24 cellular contexts compared by ENCODE assay signal in genomic region chr13:100063333-100063732, GRCh38. TPM values are rescaled to one million over a fixed set of nuclear protein-coding genes. Genes with fewer than 3 reads are reported as not detected.
A peak's percentile ranks its signal among the peaks of the same experiment; 100 is the strongest.
DNase-seq lines count a peak whose midpoint lies in the region; ATAC-seq, FAIRE-seq and TF ChIP-seq lines count a peak whose summit lies in the region.
"Had no signal": no experiment of that assay in that cellular context is flagged by ENCODE, and none has a peak within 500 bp of the region (broad histone marks: within the 10 kb centered on the region; RNA-seq: fewer than 3 reads in every experiment).

No MANE protein-coding gene starts in this region.

- intact Hi-C loops in HepG2 (cut with micrococcal nuclease; ENCODE audit: unreplicated experiment): no loop called here
- intact Hi-C loops in right lobe of liver (cut with DNase I): no loop called here

- no peak overlapping the region for H3K9ac ChIP-seq in HepG2 (ENCODE audit: insufficient read depth, low read depth, low read length)
- H3K9ac ChIP-seq in adipocyte (ENCODE audit: low read length): no peak overlapping the region

- no peak overlapping the region for H3K27ac ChIP-seq in HepG2 (ENCODE audit: extremely low read length, insufficient read depth, low read length)
- no peak overlapping the region for H3K27ac ChIP-seq in right lobe of liver
- H3K27ac ChIP-seq: A549, tibial artery had no signal

- H3K9me3 Mint-ChIP-seq in activated naive CD4-positive, alpha-beta T cell treated with anti-CD3 and anti-CD28 coated beads, Interleukin-2, amount 50 U/mL, for 72 hours: peaks cover 5 to 11% of the 10 kb centered on the region in 2 donors

- CTCF ChIA-PET in HepG2 (lab: Yijun Ruan, JAX; ENCODE audit: low intra/inter-chr PET ratio, low total read pairs): no interaction called here

- in situ Hi-C loops in HepG2 (cut with HindIII; ENCODE audit: extremely low pct_ligation_motif_present, low pct_unique_long_range_greater_than_20kb): no loop called here

- no peak overlapping the region for H3K4me2 ChIP-seq in HepG2 (ENCODE audit: low read depth, low read length)
- H3K4me2 ChIP-seq: A549, GM23338 had no signal

- FAIRE-seq in HepG2 (lab: Jason Lieb, UNC): no peak
- FAIRE-seq: A549 had no signal

- no peaks in the 10 kb centered on the region for H3K27me3 ChIP-seq in HepG2 (ENCODE audit: control insufficient read depth in 1 of 2, insufficient read depth in 2 of 2, low read length in 2 of 2)
- no peaks in the 10 kb centered on the region for H3K27me3 ChIP-seq in right lobe of liver
- no peaks in the 10 kb centered on the region for H3K27me3 ChIP-seq in adipocyte (replicated peaks; ENCODE audit: control insufficient read depth, insufficient read depth, low read length)
- H3K27me3 ChIP-seq: MG63, tibial artery had no signal

- TF ChIP-seq CTCF in HepG2 (CRISPR knock-in tag; IDR thresholded peaks at IDR 0.05): no peak
- TF ChIP-seq CTCF in right lobe of liver (IDR thresholded peaks at IDR 0.05): no peak

- TF ChIP-seq EP300 in HepG2 (IDR thresholded peaks at IDR 0.05; ENCODE audit: low read depth in 2 of 2, low read length in 2 of 2) (no peak), HepG2 (CRISPR knock-in tag; IDR thresholded peaks at IDR 0.05; ENCODE audit: borderline replicate concordance) (no peak)

- BruUV-seq in HepG2 (replicated peaks; lab: Mats Ljungman, UMichigan): no TSS peak

- H3K4me1 ChIP-seq in HepG2 (ENCODE audit: insufficient read depth, low read length) (no peaks in the 10 kb centered on the region), right lobe of liver (peaks cover 0 to 5% (median 2%) of the 10 kb centered on the region in 4 donors), adipocyte (ENCODE audit: control insufficient read depth, insufficient read depth, low read length) (no peaks in the 10 kb centered on the region)
- H3K4me1 ChIP-seq: A549, tibial artery had no signal

- no peak overlapping the region for H3K4me3 ChIP-seq in HepG2 (replicated peaks in 1 of 3; ENCODE audit: insufficient read depth in 1 of 3, low read depth in 2 of 3, low read length in 3 of 3)
- H3K4me3 ChIP-seq in right lobe of liver: no peak overlapping the region
- no peak overlapping the region for H3K4me3 ChIP-seq in adipocyte (ENCODE audit: low read length)
- H3K4me3 ChIP-seq: A549, GM23338, MG63, tibial artery had no signal

- H3K9me3 ChIP-seq in HepG2 (ENCODE audit: low read length): no peaks in the 10 kb centered on the region
- H3K9me3 ChIP-seq in right lobe of liver: no peaks in the 10 kb centered on the region
- peaks cover 5% of the 10 kb centered on the region for H3K9me3 ChIP-seq in adipocyte (ENCODE audit: control insufficient read depth, low read length)
- H3K9me3 ChIP-seq: A549, MG63 had no signal

- H4K20me1 ChIP-seq in HepG2 (ENCODE audit: insufficient read depth, low read length): no peaks in the 10 kb centered on the region

- WGBS in HepG2 (ENCODE audit: low lambda C conversion rate): 26% methylated on average over 6 of the region's 6 CpGs
- WGBS in right lobe of liver (ENCODE audit: insufficient coverage, low coverage, low lambda C conversion rate, missing lambda C conversion rate): 74% methylated on average over 6 of the region's 6 CpGs

- DNase-seq in HepG2 (ENCODE audit: low spot score) (no peak), right lobe of liver (no peak), adipocyte (ENCODE audit: low read depth) (peak; percentile 14), iris pigment epithelial cell (ENCODE audit: low read depth) (peak; percentile 26), RPMI8226 (no peak), AG08395 (ENCODE audit: low spot score) (no peak)
- DNase-seq in activated naive CD4-positive, alpha-beta T cell treated with anti-CD3 and anti-CD28 coated beads, Interleukin-2, amount 50 U/mL, for 72 hours (ENCODE audit: low spot score in 2 of 2): no peak
- DNase-seq: activated CD4-positive, alpha-beta T cell treated with anti-CD3 and anti-CD28 coated beads for 4 hours; activated naive CD4-positive, alpha-beta T cell treated with anti-CD3 and anti-CD28 coated beads for 36 hours; activated T-cell treated with anti-CD3 and anti-CD28 coated beads, Interleukin-2, amount 50 U/mL, for 48 hours; anterior cingulate cortex; C1 segment of cervical spinal cord; Calu3; caudate nucleus; MG63; naive B cell; NCI-H1694 treated with DMSO at 0.1 percent for 48 hours; NCI-H774; stimulated activated CD4-positive, alpha-beta T cell treated with anti-CD3 and anti-CD28 coated beads, Interleukin-12 subunit alpha, Interleukin-12 subunit beta, amount 100 ng/mL, for 4 hours; stimulated activated naive CD8-positive, alpha-beta T cell treated with anti-CD3 and anti-CD28 coated beads, Interleukin-15, amount 100 ng/mL, for 72 hours; tibial artery had no signal

- TF ChIP-seq POLR2A in HepG2 (IDR thresholded peaks at IDR 0.05; ENCODE audit: insufficient read depth in 1 of 2, low read depth in 2 of 2, low read length in 2 of 2) (no peak), right lobe of liver (IDR thresholded peaks at IDR 0.05) (no peak)

- no peak for TF ChIP-seq RAD21 in HepG2 (CRISPR knock-in tag; IDR thresholded peaks at IDR 0.05)

- H3K36me3 ChIP-seq in HepG2 (replicated peaks in 1 of 2; ENCODE audit: control insufficient read depth in 1 of 2, insufficient read depth in 2 of 2, low read length in 2 of 2) (no peaks in the 10 kb centered on the region), right lobe of liver (no peaks in the 10 kb centered on the region), adipocyte (ENCODE audit: control insufficient read depth, insufficient read depth, low read length, severe bottlenecking) (no peaks in the 10 kb centered on the region)
- H3K36me3 ChIP-seq: MG63, tibial artery had no signal

- H3K79me2 ChIP-seq in HepG2 (ENCODE audit: insufficient read depth, low read length): no peaks in the 10 kb centered on the region

- H3K27ac Mint-ChIP-seq in activated naive CD4-positive, alpha-beta T cell treated with anti-CD3 and anti-CD28 coated beads, Interleukin-2, amount 50 U/mL, for 72 hours: no peak overlapping the region
- H3K27ac Mint-ChIP-seq: activated naive CD4-positive, alpha-beta T cell treated with anti-CD3 and anti-CD28 coated beads for 36 hours; GM23338; naive B cell; stimulated activated naive CD8-positive, alpha-beta T cell treated with anti-CD3 and anti-CD28 coated beads, Interleukin-15, amount 100 ng/mL, for 72 hours had no signal

- ATAC-seq in HepG2: no peak
- no peak for ATAC-seq in right lobe of liver
- ATAC-seq in activated naive CD4-positive, alpha-beta T cell treated with anti-CD3 and anti-CD28 coated beads, Interleukin-2, amount 50 U/mL, for 72 hours: no peak
- ATAC-seq in HG03460 (IDR thresholded peaks at IDR 0.05; ENCODE audit: unreplicated experiment): no peak
- ATAC-seq: A549; GM23338; stimulated activated naive CD8-positive, alpha-beta T cell treated with anti-CD3 and anti-CD28 coated beads, Interleukin-15, amount 100 ng/mL, for 72 hours had no signal

- POLR2A ChIA-PET in HepG2 (lab: Yijun Ruan, JAX): no interaction called here

- no peak overlapping the region for H2AFZ ChIP-seq in HepG2 (ENCODE audit: low read length)
- H2AFZ ChIP-seq: GM23338 had no signal

- no peaks in the 10 kb centered on the region for H3K36me3 Mint-ChIP-seq in activated naive CD4-positive, alpha-beta T cell treated with anti-CD3 and anti-CD28 coated beads, Interleukin-2, amount 50 U/mL, for 72 hours
- H3K36me3 Mint-ChIP-seq: naive B cell had no signal

TF ChIP-seq in HepG2, 621 proteins besides CTCF, POLR2A, EP300 and RAD21:
- no peak for TF ChIP-seq ZNF83 (CRISPR knock-in tag; IDR thresholded peaks at IDR 0.05; ENCODE audit: borderline replicate concordance)
- TF ChIP-seq, protein P1, sequence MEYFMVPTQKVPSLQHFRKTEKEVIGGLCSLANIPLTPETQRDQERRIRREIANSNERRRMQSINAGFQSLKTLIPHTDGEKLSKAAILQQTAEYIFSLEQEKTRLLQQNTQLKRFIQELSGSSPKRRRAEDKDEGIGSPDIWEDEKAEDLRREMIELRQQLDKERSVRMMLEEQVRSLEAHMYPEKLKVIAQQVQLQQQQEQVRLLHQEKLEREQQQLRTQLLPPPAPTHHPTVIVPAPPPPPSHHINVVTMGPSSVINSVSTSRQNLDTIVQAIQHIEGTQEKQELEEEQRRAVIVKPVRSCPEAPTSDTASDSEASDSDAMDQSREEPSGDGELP (IDR thresholded peaks at IDR 0.05; ENCODE audit: borderline replicate concordance, low read depth): 0 out of 2 replicates have a peak, but pooled peaks have one; percentile 18
- no peak for TF ChIP-seq NCOA1 (CRISPR knock-in tag; IDR thresholded peaks at IDR 0.05)
TF ChIP-seq in HepG2: peak in this region for 1.

RNA-seq across cellular contexts. Expression of gene PCCA, which starts 25.6 kb away (rescaled TPM):
- total RNA-seq in HepG2 (2016; rRNA removed; fragmentation: Illumina TruSeq; extraction: Trizol): 32.2 and 34.6 TPM in 2 replicates
- 45.1 and 57.1 TPM in 2 replicates for total RNA-seq in HepG2 (2016; cell fraction: cytosol; rRNA removed; fragmentation: Illumina TruSeq; extraction: Trizol; ENCODE audit: low read depth)
- 33.1 and 33.7 TPM in 2 replicates for total RNA-seq in HepG2 (2016; cell fraction: insoluble cytoplasmic fraction; rRNA removed; fragmentation: Illumina TruSeq; extraction: Trizol)
- 19.0 and 22.9 TPM in 2 replicates for total RNA-seq in HepG2 (2016; cell fraction: membrane; rRNA removed; fragmentation: Illumina TruSeq; extraction: Trizol)
- 45.7 and 47.2 TPM in 2 replicates for total RNA-seq in HepG2 (2016; cell fraction: nucleus; rRNA removed; fragmentation: Illumina TruSeq; extraction: Trizol)
- polyA plus RNA-seq in HepG2 (2011; rRNA removed): 13.1 and 15.0 TPM in 2 replicates
- polyA plus RNA-seq in HepG2 (2011; cell fraction: cytosol; rRNA removed): 7.8 and 12.0 TPM in 2 replicates
- polyA plus RNA-seq in HepG2 (2011; cell fraction: nucleus; rRNA removed): 12.3 and 15.8 TPM in 2 replicates
- 24.1 and 37.2 TPM in 2 replicates for polyA plus RNA-seq in HepG2 (2012)
- polyA plus RNA-seq in HepG2 (2016; cell fraction: cytosol; fragmentation: Illumina TruSeq; extraction: Trizol; ENCODE audit: low read depth): 4.5 and 5.4 TPM in 2 replicates
- 36.3 and 36.8 TPM in 2 replicates for polyA plus RNA-seq in HepG2 (2016; cell fraction: insoluble cytoplasmic fraction; fragmentation: Illumina TruSeq; extraction: Trizol; ENCODE audit: low read depth)
- polyA plus RNA-seq in HepG2 (2016; cell fraction: membrane; fragmentation: Illumina TruSeq; extraction: Trizol; ENCODE audit: low read depth): 6.1 and 8.5 TPM in 2 replicates
- 32.6 and 38.7 TPM in 2 replicates for polyA plus RNA-seq in HepG2 (2016; cell fraction: nucleus; fragmentation: Illumina TruSeq; extraction: Trizol; ENCODE audit: insufficient read depth, low read depth)
- polyA minus RNA-seq in HepG2 (2011; rRNA and poly(A)+ RNA removed; ENCODE audit: low replicate concordance): 5.1 and 12.0 TPM in 2 replicates
- 10.9 and 14.1 TPM in 2 replicates for polyA minus RNA-seq in HepG2 (2011; cell fraction: cytosol; rRNA and poly(A)+ RNA removed)
- 65.3 and 67.1 TPM in 2 replicates for polyA minus RNA-seq in HepG2 (2011; cell fraction: nucleus; rRNA and poly(A)+ RNA removed)
- total RNA-seq in right lobe of liver: 100 to 1,000 TPM in 1 of 6 experiments, 10 to 100 TPM in 5; 58.2 to 161 (median 85.2) TPM
- total RNA-seq in activated naive CD4-positive, alpha-beta T cell treated with anti-CD3 and anti-CD28 coated beads, Interleukin-2, amount 50 U/mL, for 72 hours: 10 to 100 TPM; 10.9 to 12.6 TPM

Comparison
In these comparisons a context has a peak if more than half of its experiments do, and no peak if none do; other contexts are left out.
1. DNase-seq: peak in adipocyte (single experiment) and iris pigment epithelial cell (single experiment); none in HepG2 (single experiment), right lobe of liver (0 of 3), RPMI8226 (single experiment), AG08395 (single experiment) and activated naive CD4-positive, alpha-beta T cell treated with anti-CD3 and anti-CD28 coated beads, Interleukin-2, amount 50 U/mL, for 72 hours (0 of 2).